In genomic region chr5:154421868-154422267, GRCh38 we compare ENCODE assay signal across 8 cellular contexts. TPM values are rescaled to one million over a fixed set of nuclear protein-coding genes. Genes with fewer than 3 reads are reported as not detected.
DNase-seq lines count a peak whose midpoint lies in the region; ATAC-seq, FAIRE-seq and TF ChIP-seq lines count a peak whose summit lies in the region.

No MANE protein-coding gene starts in this region.

- no peak overlapping the region for H2BK5ac ChIP-seq in mesenchymal stem cell (ENCODE audit: low read depth, low read length, poor library complexity, severe bottlenecking)

- WGBS in mesenchymal stem cell: 25% methylated on average over 1 of the region's 1 CpG

- H4K91ac ChIP-seq in mesenchymal stem cell (ENCODE audit: low read length): no peak overlapping the region

- H3K27me3 Mint-ChIP-seq in astrocyte (ENCODE audit: low read depth, unreplicated experiment): no peaks in the 10 kb centered on the region

- H2BK15ac ChIP-seq in mesenchymal stem cell (ENCODE audit: low read depth, poor library complexity, severe bottlenecking): no peak overlapping the region

- FAIRE-seq in astrocyte (lab: Jason Lieb, UNC): no peak

- no peaks in the 10 kb centered on the region for H3K9me3 ChIP-seq in astrocyte (ENCODE audit: insufficient read depth, low read depth, low read length)
- no peaks in the 10 kb centered on the region for H3K9me3 ChIP-seq in mesenchymal stem cell (ENCODE audit: control insufficient read depth, low read length)

- peak; percentile 23 for TF ChIP-seq CTCF in astrocyte (IDR thresholded peaks at IDR 0.05; ENCODE audit: insufficient read depth, low read depth, low read length)

- H3K27ac Mint-ChIP-seq in astrocyte (ENCODE audit: unreplicated experiment): no peak overlapping the region

- H3K9me3 Mint-ChIP-seq in astrocyte (ENCODE audit: unreplicated experiment): no peaks in the 10 kb centered on the region

- H3K4me1 ChIP-seq in astrocyte (ENCODE audit: insufficient read depth, low read length) (no peaks in the 10 kb centered on the region), mesenchymal stem cell (ENCODE audit: control insufficient read depth, insufficient read depth, low read depth, low read length) (no peaks in the 10 kb centered on the region)

- no peaks in the 10 kb centered on the region for H3K4me1 Mint-ChIP-seq in astrocyte (ENCODE audit: low read depth, unreplicated experiment)

- H3K4ac ChIP-seq in mesenchymal stem cell (ENCODE audit: low read depth in 1 of 2, low read length in 2 of 2): no peak overlapping the region

- DNase-seq in NCI-H146 (lab: John Stamatoyannopoulos, UW) (peak; percentile 13), NCI-H146 treated with DMSO at 0.1 percent for 48 hours (lab: John Stamatoyannopoulos, UW; ENCODE audit: unreplicated experiment) (no peak), astrocyte (ENCODE audit: low read depth) (no peak), mesenchymal stem cell (peak; percentile 27), H4 (ENCODE audit: low spot score) (no peak)
- no peak for DNase-seq in activated naive CD4-positive, alpha-beta T cell treated with Interleukin-2 at 50 U/mL for 16 hours

- peaks cover 14% of the 10 kb centered on the region for H4K20me1 ChIP-seq in astrocyte (ENCODE audit: insufficient read depth, low read length)

- H3K79me1 ChIP-seq in mesenchymal stem cell (replicated peaks; ENCODE audit: low read length, poor library complexity, severe bottlenecking): peaks cover 6% of the 10 kb centered on the region

- H3K14ac ChIP-seq in mesenchymal stem cell (ENCODE audit: low read length in 2 of 2): no peak overlapping the region

- H3K4me2 ChIP-seq in astrocyte (ENCODE audit: low read length) (no peak overlapping the region), mesenchymal stem cell (ENCODE audit: low read length, poor library complexity, severe bottlenecking) (no peak overlapping the region)

- H3K23ac ChIP-seq in mesenchymal stem cell (ENCODE audit: low read length in 2 of 2): no peak overlapping the region

- H3K27ac ChIP-seq in astrocyte (ENCODE audit: low read depth, low read length): no peak overlapping the region
- H3K27ac ChIP-seq in mesenchymal stem cell (ENCODE audit: low read length, poor library complexity, severe bottlenecking): no peak overlapping the region

- H3K36me3 Mint-ChIP-seq in astrocyte (ENCODE audit: low read depth, unreplicated experiment): peaks cover 6% of the 10 kb centered on the region

- H3K79me2 ChIP-seq in astrocyte (ENCODE audit: insufficient read depth, low read length): no peaks in the 10 kb centered on the region

- ATAC-seq in HG03342 (IDR thresholded peaks at IDR 0.05; ENCODE audit: unreplicated experiment) (peak; percentile 52), HG02588 (IDR thresholded peaks at IDR 0.05; ENCODE audit: unreplicated experiment) (no peak)

- no peak overlapping the region for H2AK5ac ChIP-seq in mesenchymal stem cell (ENCODE audit: low read length, severe bottlenecking)

- H3K9ac ChIP-seq in astrocyte (ENCODE audit: low read length) (no peak overlapping the region), mesenchymal stem cell (ENCODE audit: low read length) (no peak overlapping the region)

- no peak overlapping the region for H3K4me3 ChIP-seq in astrocyte (ENCODE audit: insufficient read depth, low read depth, low read length)
- no peak overlapping the region for H3K4me3 ChIP-seq in mesenchymal stem cell (ENCODE audit: insufficient read depth in 1 of 2, low read depth in 1 of 2, low read length in 2 of 2)

- H2AFZ ChIP-seq in astrocyte (ENCODE audit: low read depth, low read length) (no peak overlapping the region), mesenchymal stem cell (ENCODE audit: low read depth, low read length) (no peak overlapping the region)

- H3K27me3 ChIP-seq in astrocyte (ENCODE audit: insufficient read depth, low read length) (no peaks in the 10 kb centered on the region), mesenchymal stem cell (ENCODE audit: control insufficient read depth in 1 of 2, insufficient read depth in 1 of 2, low read length in 2 of 2) (no peaks in the 10 kb centered on the region)

- H3K4me3 Mint-ChIP-seq in astrocyte (ENCODE audit: unreplicated experiment): no peak overlapping the region

- H3K36me3 ChIP-seq in astrocyte (ENCODE audit: insufficient read depth, low read length): peaks cover 14% of the 10 kb centered on the region
- H3K36me3 ChIP-seq in mesenchymal stem cell (ENCODE audit: control insufficient read depth in 1 of 2, insufficient read depth in 2 of 2, low read depth in 1 of 2, low read length in 2 of 2): peaks cover 18 to 19% of the 10 kb centered on the region in 2 experiments

- no peak overlapping the region for H4K8ac ChIP-seq in mesenchymal stem cell (ENCODE audit: low read length)

- no peak overlapping the region for H2BK12ac ChIP-seq in mesenchymal stem cell (ENCODE audit: low read length in 2 of 2)

- no peak overlapping the region for H2BK120ac ChIP-seq in mesenchymal stem cell (ENCODE audit: low read depth, low read length)

- no peak overlapping the region for H3K18ac ChIP-seq in mesenchymal stem cell (ENCODE audit: low read depth in 1 of 2, low read length in 2 of 2)

RNA-seq across cellular contexts. Expression of gene SAP30L, which starts 23.9 kb away (rescaled TPM):
- 24.6 and 26.3 TPM in 2 replicates for total RNA-seq in astrocyte
- 55.3 TPM for polyA plus RNA-seq in mesenchymal stem cell (2013, experiment 1 of 2)
- polyA plus RNA-seq in mesenchymal stem cell (2013, experiment 2 of 2): 54.3 TPM
- 15.0 and 33.4 TPM in 2 replicates for total RNA-seq in H4 (2014; rRNA removed; shearing (Covaris generic))

RNA-seq across cellular contexts. Expression of gene HAND1, which starts 56.2 kb away (rescaled TPM):
- total RNA-seq in astrocyte: not detected in 2 replicates
- polyA plus RNA-seq in mesenchymal stem cell (2013, experiment 1 of 2): 0.08 TPM
- polyA plus RNA-seq in mesenchymal stem cell (2013, experiment 2 of 2): 0.08 TPM
- total RNA-seq in H4 (2014; rRNA removed; shearing (Covaris generic)): 0.29 TPM in 1 of 2 replicates, not detected in the other

Comparison
In these comparisons a context has a peak if more than half of its experiments do, and no peak if none do; other contexts are left out.
1. DNase-seq: peak in NCI-H146 (single experiment) and mesenchymal stem cell (single experiment); none in NCI-H146 treated with DMSO at 0.1 percent for 48 hours (single experiment), astrocyte (single experiment), H4 (single experiment) and activated naive CD4-positive, alpha-beta T cell treated with Interleukin-2 at 50 U/mL for 16 hours (single experiment).